15 cellular contexts compared by ENCODE assay signal in genomic region chr5:1096792-1097191, GRCh38. TPM values are rescaled to one million over a fixed set of nuclear protein-coding genes. Genes with fewer than 3 reads are reported as not detected.
DNase-seq lines count a peak whose midpoint lies in the region; ATAC-seq and TF ChIP-seq lines count a peak whose summit lies in the region.
"Had no signal": no experiment of that assay in that cellular context is flagged by ENCODE, and none has a peak within 500 bp of the region (broad histone marks: within the 10 kb centered on the region; RNA-seq: fewer than 3 reads in every experiment).

No MANE protein-coding gene starts in this region.

- H3K4me3 Mint-ChIP-seq in stimulated activated memory B cell treated with anti-CD40 and anti-IgM and Interleukin-4, amounts not matched to agents 10 μg/mL and 1 μg/mL and 100 μg/mL, for 72 hours: no peak overlapping the region
- H3K4me3 Mint-ChIP-seq: CD14-positive monocyte had no signal

- H3K4me1 Mint-ChIP-seq in stimulated activated memory B cell treated with anti-CD40 and anti-IgM and Interleukin-4, amounts not matched to agents 10 μg/mL and 1 μg/mL and 100 μg/mL, for 72 hours: peaks cover 24% of the 10 kb centered on the region

- H4K20me1 ChIP-seq in hepatocyte (ENCODE audit: insufficient read depth, poor library complexity, severe bottlenecking): peaks cover 30% of the 10 kb centered on the region

- H3K27ac ChIP-seq in heart right ventricle: peak overlapping the region in 6 of 10 donors; percentile 9 to 43 (median 28)
- H3K27ac ChIP-seq in SJCRH30: no peak overlapping the region
- peak overlapping the region; percentile 27 for H3K27ac ChIP-seq in hepatocyte
- H3K27ac ChIP-seq in spleen: peak overlapping the region in 5 of 8 donors; percentile 13 to 56 (median 38)
- no peak overlapping the region for H3K27ac ChIP-seq in psoas muscle

- H3K4me3 ChIP-seq in heart right ventricle: no peak overlapping the region
- H3K4me3 ChIP-seq in SJCRH30: no peak overlapping the region
- no peak overlapping the region for H3K4me3 ChIP-seq in hepatocyte
- H3K4me3 ChIP-seq in spleen: no peak overlapping the region
- H3K4me3 ChIP-seq in psoas muscle: no peak overlapping the region
- H3K4me3 ChIP-seq: Peyer's patch had no signal

- H3K9me3 ChIP-seq in heart right ventricle: no peaks in the 10 kb centered on the region
- no peaks in the 10 kb centered on the region for H3K9me3 ChIP-seq in SJCRH30 (replicated peaks)
- no peaks in the 10 kb centered on the region for H3K9me3 ChIP-seq in hepatocyte (ENCODE audit: low read depth)
- H3K9me3 ChIP-seq in spleen: no peaks in the 10 kb centered on the region
- no peaks in the 10 kb centered on the region for H3K9me3 ChIP-seq in psoas muscle
- H3K9me3 ChIP-seq: Peyer's patch had no signal

- H3K9me3 Mint-ChIP-seq in stimulated activated memory B cell treated with anti-CD40 and anti-IgM and Interleukin-4, amounts not matched to agents 10 μg/mL and 1 μg/mL and 100 μg/mL, for 72 hours: no peaks in the 10 kb centered on the region
- H3K9me3 Mint-ChIP-seq: CD14-positive monocyte had no signal

- H3K36me3 ChIP-seq in heart right ventricle: peaks cover 0 to 55% (median 6%) of the 10 kb centered on the region in 9 donors
- no peaks in the 10 kb centered on the region for H3K36me3 ChIP-seq in SJCRH30
- no peaks in the 10 kb centered on the region for H3K36me3 ChIP-seq in hepatocyte (replicated peaks; ENCODE audit: insufficient read depth, low read depth)
- H3K36me3 ChIP-seq in spleen: peaks cover 0 to 45% (median 13%) of the 10 kb centered on the region in 6 donors
- peaks cover 0 to 4% of the 10 kb centered on the region in 2 donors for H3K36me3 ChIP-seq in psoas muscle (ENCODE audit: insufficient read depth in 1 of 2, low read depth in 1 of 2)

- ATAC-seq in heart right ventricle (no peak), left cardiac atrium (no peak), psoas muscle (no peak)
- ATAC-seq in stimulated activated memory B cell treated with anti-CD40 and anti-IgM and Interleukin-4, amounts not matched to agents 10 μg/mL and 1 μg/mL and 100 μg/mL, for 72 hours: no peak

- H3K79me2 ChIP-seq in hepatocyte: peaks cover 52% of the 10 kb centered on the region

- H3K27me3 Mint-ChIP-seq in stimulated activated memory B cell treated with anti-CD40 and anti-IgM and Interleukin-4, amounts not matched to agents 10 μg/mL and 1 μg/mL and 100 μg/mL, for 72 hours: no peaks in the 10 kb centered on the region

- no peak overlapping the region for H3K4me2 ChIP-seq in hepatocyte

- no peak for TF ChIP-seq CTCF in heart right ventricle (IDR thresholded peaks at IDR 0.05)
- no peak for TF ChIP-seq CTCF in hepatocyte (IDR thresholded peaks at IDR 0.05; ENCODE audit: poor library complexity)
- no peak for TF ChIP-seq CTCF in spleen (IDR thresholded peaks at IDR 0.05 in 8 of 11, conservative IDR thresholded peaks at IDR 0.05 in 3 of 11)
- TF ChIP-seq CTCF in psoas muscle (IDR thresholded peaks at IDR 0.05): no peak

- no peak overlapping the region for H3K27ac Mint-ChIP-seq in stimulated activated memory B cell treated with anti-CD40 and anti-IgM and Interleukin-4, amounts not matched to agents 10 μg/mL and 1 μg/mL and 100 μg/mL, for 72 hours

- H2AFZ ChIP-seq in hepatocyte: no peak overlapping the region

- H3K9me2 ChIP-seq in hepatocyte (replicated peaks; ENCODE audit: insufficient read depth): no peaks in the 10 kb centered on the region

- peaks cover 24 to 89% (median 53%) of the 10 kb centered on the region in 9 donors for H3K4me1 ChIP-seq in heart right ventricle
- peaks cover 19% of the 10 kb centered on the region for H3K4me1 ChIP-seq in SJCRH30
- H3K4me1 ChIP-seq in hepatocyte (ENCODE audit: insufficient read depth): peaks cover 36% of the 10 kb centered on the region
- peaks cover 5 to 53% (median 33%) of the 10 kb centered on the region in 6 donors for H3K4me1 ChIP-seq in spleen
- no peaks in the 10 kb centered on the region for H3K4me1 ChIP-seq in psoas muscle

- 47 to 66% methylated on average over 9 of the region's 9 CpGs for WGBS in heart right ventricle, 2 donors
- 82% methylated on average over 5 of the region's 9 CpGs for WGBS in hepatocyte (ENCODE audit: low lambda C conversion rate, missing lambda C conversion rate)
- WGBS in spleen, 5 donors: 54 to 79% (median 69%) methylated on average over 7 to 9 of the region's 9 CpGs
- 37 to 47% (median 40%) methylated on average over 9 of the region's 9 CpGs for WGBS in psoas muscle, 3 donors

- H3K27me3 ChIP-seq in heart right ventricle: no peaks in the 10 kb centered on the region
- no peaks in the 10 kb centered on the region for H3K27me3 ChIP-seq in SJCRH30
- H3K27me3 ChIP-seq in hepatocyte: no peaks in the 10 kb centered on the region
- H3K27me3 ChIP-seq in spleen (replicated peaks in 1 of 7): no peaks in the 10 kb centered on the region
- peaks cover 0 to 18% (median 4%) of the 10 kb centered on the region in 3 donors for H3K27me3 ChIP-seq in psoas muscle (ENCODE audit: insufficient read depth in 3 of 3, low read length in 2 of 3)
- H3K27me3 ChIP-seq: Peyer's patch had no signal

- peaks cover 7% of the 10 kb centered on the region for H3K36me3 Mint-ChIP-seq in stimulated activated memory B cell treated with anti-CD40 and anti-IgM and Interleukin-4, amounts not matched to agents 10 μg/mL and 1 μg/mL and 100 μg/mL, for 72 hours

- DNase-seq in heart right ventricle (no peak), left cardiac atrium (no peak), SJCRH30 (peak; percentile 33 to 60), hepatocyte (ENCODE audit: low spot score) (no peak), spleen (no peak), psoas muscle (no peak), NCI-H2081 treated with DMSO at 0.1 percent for 48 hours (lab: John Stamatoyannopoulos, UW) (no peak)
- DNase-seq: 8988T, HCEC 1CT, NCI-H1048, NCI-H2171 treated with DMSO at 0.1 percent for 48 hours, Peyer's patch, SIG-M5 had no signal

- intact Hi-C loops in heart right ventricle (cut with DNase I): no loop called here
- intact Hi-C loops in left cardiac atrium (cut with DNase I): no loop called here
- intact Hi-C loops in spleen (cut with DNase I; ENCODE audit: low total_unique reads): no loop called here
- intact Hi-C loops in psoas muscle (cut with DNase I): no loop called here

- no peak for TF ChIP-seq POLR2A in spleen (IDR thresholded peaks at IDR 0.05)

RNA-seq across cellular contexts. Expression of gene SLC12A7, which starts 15.1 kb away (rescaled TPM):
- 100 to 1,000 TPM; 122 to 208 (median 146) TPM for total RNA-seq in heart right ventricle
- 100 to 1,000 TPM in 1 of 2 donors, 10 to 100 TPM in 1; 36.3 to 145 TPM for polyA plus RNA-seq in heart right ventricle
- total RNA-seq in left cardiac atrium: 10 to 100 TPM; 53.7 to 54.1 TPM
- 11.5 and 12.0 TPM in 2 replicates for total RNA-seq in SJCRH30 (2014; rRNA removed; shearing (Covaris generic))
- 19.7 and 30.2 TPM in 2 replicates for total RNA-seq in hepatocyte
- 31.3 and 34.3 TPM in 2 replicates for polyA plus RNA-seq in hepatocyte
- 100 to 1,000 TPM in 2 of 7 donors, 10 to 100 TPM in 5; 40.4 to 120 (median 78.6) TPM for total RNA-seq in spleen
- polyA plus RNA-seq in spleen: 10 to 100 TPM in 2 of 3 donors, 1 to 10 TPM in 1; 8.6 to 27.0 (median 15.4) TPM
- 10 to 100 TPM in 3 of 4 donors, 1 to 10 TPM in 1; 4.5 to 22.0 (median 15.1) TPM for total RNA-seq in psoas muscle
- 1 to 10 TPM; 2.3 to 3.8 (median 2.3) TPM for polyA plus RNA-seq in psoas muscle

Comparison
In these comparisons a context has a peak if more than half of its experiments do, and no peak if none do; other contexts are left out.
1. DNase-seq: peak in SJCRH30 (2 of 2); none in heart right ventricle (0 of 2), left cardiac atrium (single experiment), hepatocyte (single experiment), spleen (single experiment), psoas muscle (0 of 2) and NCI-H2081 treated with DMSO at 0.1 percent for 48 hours (single experiment).
2. H3K27ac ChIP-seq: peak in heart right ventricle (6 of 10), hepatocyte (single experiment) and spleen (5 of 8); none in SJCRH30 (single experiment) and psoas muscle (single experiment).